ENCODE assay signal across 30 cellular contexts in the genomic region with DNA sequence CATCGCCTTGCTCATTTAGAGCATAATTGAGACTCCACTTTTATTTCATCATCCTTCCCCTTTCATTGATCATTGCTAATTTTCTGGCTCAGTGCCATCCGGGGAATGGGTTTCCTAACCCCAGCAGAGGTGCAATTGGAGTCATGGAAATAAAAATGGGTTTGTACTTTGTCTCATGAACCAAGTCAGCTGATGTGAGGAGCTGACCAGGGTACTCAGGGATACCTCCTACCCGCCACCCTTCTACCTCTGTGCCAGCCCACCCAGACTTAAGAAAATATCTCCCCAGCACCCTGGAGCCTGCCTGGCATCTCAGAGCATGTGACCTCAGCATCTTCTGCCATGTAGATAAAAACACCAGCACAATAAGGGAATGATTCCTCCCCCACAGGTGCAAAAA.
"Had no signal": no experiment of that assay in that cellular context is flagged by ENCODE, and none has a peak within 500 bp of the region (broad histone marks: within the 10 kb centered on the region; RNA-seq: fewer than 3 reads in every experiment).

No MANE protein-coding gene starts in this region.

- DNase-seq: naive thymus-derived CD8-positive, alpha-beta T cell; nephron progenitor cell; nucleus accumbens; ovary; posterior cingulate gyrus; psoas muscle; right cardiac atrium; right lobe of liver; sigmoid colon; small intestine; stimulated activated CD4-positive, alpha-beta T cell treated with anti-CD3 and anti-CD28 coated beads, Interleukin-15, amount 100 ng/mL, for 24 hours; stimulated activated CD4-positive, alpha-beta T cell treated with anti-CD3 and anti-CD28 coated beads, Interleukin-2, amount 100 ng/mL, for 24 hours; stimulated activated CD4-positive, alpha-beta T cell treated with anti-CD3 and anti-CD28 coated beads, Interleukin-2, amount 100 ng/mL, for 48 hours; stimulated activated CD4-positive, alpha-beta T cell treated with anti-CD3 and anti-CD28 coated beads, Interleukin-4, amount 100 ng/mL, for 24 hours; stimulated activated naive B cell treated with anti-CD40 and anti-IgM and Interleukin-4, amounts not matched to agents 10 μg/mL and 1 μg/mL and 100 μg/mL, for 72 hours; stimulated activated naive CD4-positive, alpha-beta T cell treated with Interleukin-2 at 50 U/mL for 16 hours; stomach; thyroid gland; transverse colon; upper lobe of right lung; uterus had no signal

- ATAC-seq: naive thymus-derived CD8-positive, alpha-beta T cell; natural killer cell treated with Interleukin-12 subunit alpha and Interleukin-12 subunit beta and Interleukin-15 and Interleukin-18, amount 100 ng/mL, for 72 hours; psoas muscle; right cardiac atrium; right lobe of liver; stimulated activated effector memory CD8-positive, alpha-beta T cell treated with anti-CD3 and anti-CD28 coated beads, Interleukin-12 subunit alpha, Interleukin-12 subunit beta, amount 100 ng/mL, for 72 hours; stimulated activated naive B cell treated with anti-CD40 and anti-IgM and Interleukin-4, amounts not matched to agents 10 μg/mL and 1 μg/mL and 100 μg/mL, for 72 hours; upper lobe of right lung had no signal

- H3K27ac ChIP-seq: neutrophil, ovary, parathyroid adenoma, psoas muscle, right lobe of liver, sigmoid colon, stomach, thyroid gland, transverse colon, upper lobe of right lung, uterus had no signal

- H3K9me3 Mint-ChIP-seq: naive thymus-derived CD8-positive, alpha-beta T cell; natural killer cell treated with Interleukin-12 subunit alpha and Interleukin-12 subunit beta and Interleukin-15 and Interleukin-18, amount 100 ng/mL, for 72 hours; nephron progenitor cell; neural crest cell; stimulated activated effector memory CD8-positive, alpha-beta T cell treated with anti-CD3 and anti-CD28 coated beads, Interleukin-12 subunit alpha, Interleukin-12 subunit beta, amount 100 ng/mL, for 72 hours; stimulated activated naive B cell treated with anti-CD40 and anti-IgM and Interleukin-4, amounts not matched to agents 10 μg/mL and 1 μg/mL and 100 μg/mL, for 72 hours; stimulated activated naive CD8-positive, alpha-beta T cell treated with anti-CD3 and anti-CD28 coated beads, Interleukin-15, Interleukin-2, amounts not matched to agents 100 ng/mL and 50 ng/mL, for 24 hours; type B pancreatic cell had no signal

- H3K36me3 Mint-ChIP-seq: natural killer cell treated with Interleukin-12 subunit alpha and Interleukin-12 subunit beta and Interleukin-15 and Interleukin-18, amount 100 ng/mL, for 72 hours; stimulated activated effector memory CD8-positive, alpha-beta T cell treated with anti-CD3 and anti-CD28 coated beads, Interleukin-12 subunit alpha, Interleukin-12 subunit beta, amount 100 ng/mL, for 72 hours; stimulated activated naive B cell treated with anti-CD40 and anti-IgM and Interleukin-4, amounts not matched to agents 10 μg/mL and 1 μg/mL and 100 μg/mL, for 72 hours; type B pancreatic cell had no signal

- H3K4me3 ChIP-seq: ovary, psoas muscle, right lobe of liver, sigmoid colon, stomach, thoracic aorta, thyroid gland, transverse colon, upper lobe of right lung, uterus had no signal

- H3K27me3 Mint-ChIP-seq: stimulated activated naive CD8-positive, alpha-beta T cell treated with anti-CD3 and anti-CD28 coated beads, Interleukin-15, Interleukin-2, amounts not matched to agents 100 ng/mL and 50 ng/mL, for 24 hours had no signal

- H3K4me1 ChIP-seq: psoas muscle, right lobe of liver, sigmoid colon, stomach, thyroid gland, transverse colon, upper lobe of right lung, uterus had no signal

- H3K9me3 ChIP-seq: neutrophil, ovary, psoas muscle, right lobe of liver, sigmoid colon, stomach, thoracic aorta, thyroid gland, transverse colon, upper lobe of right lung, uterus had no signal

- H3K4me1 Mint-ChIP-seq: neural crest cell had no signal

- H3K27ac Mint-ChIP-seq: naive thymus-derived CD8-positive, alpha-beta T cell; natural killer cell treated with Interleukin-12 subunit alpha and Interleukin-12 subunit beta and Interleukin-15 and Interleukin-18, amount 100 ng/mL, for 72 hours; nephron progenitor cell; progenitor cell of endocrine pancreas; stimulated activated effector memory CD8-positive, alpha-beta T cell treated with anti-CD3 and anti-CD28 coated beads, Interleukin-12 subunit alpha, Interleukin-12 subunit beta, amount 100 ng/mL, for 72 hours; stimulated activated naive B cell treated with anti-CD40 and anti-IgM and Interleukin-4, amounts not matched to agents 10 μg/mL and 1 μg/mL and 100 μg/mL, for 72 hours; stimulated activated naive CD8-positive, alpha-beta T cell treated with anti-CD3 and anti-CD28 coated beads, Interleukin-15, Interleukin-2, amounts not matched to agents 100 ng/mL and 50 ng/mL, for 24 hours; type B pancreatic cell had no signal

- H3K36me3 ChIP-seq: neutrophil, ovary, right lobe of liver, sigmoid colon, stomach, thoracic aorta, thyroid gland, transverse colon, upper lobe of right lung, uterus had no signal

- H3K27me3 ChIP-seq: ovary, right lobe of liver, sigmoid colon, thyroid gland, upper lobe of right lung, uterus had no signal

- H3K4me3 Mint-ChIP-seq: naive thymus-derived CD8-positive, alpha-beta T cell; natural killer cell treated with Interleukin-12 subunit alpha and Interleukin-12 subunit beta and Interleukin-15 and Interleukin-18, amount 100 ng/mL, for 72 hours; nephron progenitor cell; neural crest cell; stimulated activated effector memory CD8-positive, alpha-beta T cell treated with anti-CD3 and anti-CD28 coated beads, Interleukin-12 subunit alpha, Interleukin-12 subunit beta, amount 100 ng/mL, for 72 hours; stimulated activated naive B cell treated with anti-CD40 and anti-IgM and Interleukin-4, amounts not matched to agents 10 μg/mL and 1 μg/mL and 100 μg/mL, for 72 hours; stimulated activated naive CD8-positive, alpha-beta T cell treated with anti-CD3 and anti-CD28 coated beads, Interleukin-15, Interleukin-2, amounts not matched to agents 100 ng/mL and 50 ng/mL, for 24 hours; type B pancreatic cell had no signal
